ENCODE assay signal across 14 cellular contexts in genomic region chr13:38385152-38385891, GRCh38.
"Had no signal": no experiment of that assay in that cellular context is flagged by ENCODE, and none has a peak within 500 bp of the region (broad histone marks: within the 10 kb centered on the region; RNA-seq: fewer than 3 reads in every experiment).

No MANE protein-coding gene starts in this region.

- H3K4me3 ChIP-seq: adrenal gland, cardiac muscle cell, esophagus muscularis mucosa, left lung, tibial nerve had no signal

- H3K27ac ChIP-seq: adrenal gland, cardiac muscle cell, esophagus muscularis mucosa, left lung, tibial nerve, VCaP had no signal

- ATAC-seq: left lung had no signal

- H3K36me3 ChIP-seq: adrenal gland, cardiac muscle cell, esophagus muscularis mucosa, left lung, tibial nerve had no signal

- H3K4me1 ChIP-seq: adrenal gland, esophagus muscularis mucosa, left lung had no signal

- DNase-seq: activated CD4-positive, alpha-beta T cell treated with anti-CD3 and anti-CD28 coated beads, Interleukin-2, amount 50 U/mL, for 4 hours; activated CD4-positive, CD25-positive, alpha-beta regulatory T cell treated with anti-CD3 and anti-CD28 coated beads, Interleukin-2, amount 50 U/mL, for 72 hours; activated gamma-delta T cell; adrenal gland; effector CD8-positive, alpha-beta T cell; hypothalamus; kidney; left lung; midbrain; nephron progenitor cell had no signal

- H3K9me3 ChIP-seq: adrenal gland, esophagus muscularis mucosa, left lung had no signal

- H3K27me3 ChIP-seq: adrenal gland, cardiac muscle cell, esophagus muscularis mucosa, left lung, tibial nerve had no signal
